In genomic region chr1:70504176-70504820, GRCh38 we compare ENCODE assay signal across 9 cellular contexts.
A peak's percentile ranks its signal among the peaks of the same experiment; 100 is the strongest.
DNase-seq lines count a peak whose midpoint lies in the region; ATAC-seq and TF ChIP-seq lines count a peak whose summit lies in the region.
"Had no signal": no experiment of that assay in that cellular context is flagged by ENCODE, and none has a peak within 500 bp of the region (broad histone marks: within the 10 kb centered on the region; RNA-seq: fewer than 3 reads in every experiment).

No MANE protein-coding gene starts in this region.

- H3K27ac ChIP-seq in right lobe of liver (no peak overlapping the region), esophagus squamous epithelium (no peak overlapping the region)
- H3K27ac ChIP-seq: cardiac muscle cell had no signal

- peak; percentile 97 for ATAC-seq in GM18511 (IDR thresholded peaks at IDR 0.05; ENCODE audit: unreplicated experiment)
- peak; percentile 92 for ATAC-seq in GM21619 (IDR thresholded peaks at IDR 0.05; ENCODE audit: unreplicated experiment)
- ATAC-seq in right lobe of liver, result peak in 3 of 4 donors; percentile 35 to 98 (median 67)

- 40% methylated on average over 3 of the region's 7 CpGs for WGBS in right lobe of liver (ENCODE audit: insufficient coverage, low coverage, low lambda C conversion rate, missing lambda C conversion rate)
- WGBS in esophagus squamous epithelium, 2 donors, result 76 to 81% methylated on average over 7 of the region's 7 CpGs

- no peaks in the 10 kb centered on the region for H3K36me3 ChIP-seq in right lobe of liver
- no peaks in the 10 kb centered on the region for H3K36me3 ChIP-seq in esophagus squamous epithelium
- H3K36me3 ChIP-seq: cardiac muscle cell had no signal

- H3K4me1 ChIP-seq in right lobe of liver, result no peaks in the 10 kb centered on the region
- peaks cover 0 to 7% (median 0%) of the 10 kb centered on the region in 3 donors for H3K4me1 ChIP-seq in esophagus squamous epithelium

- TF ChIP-seq CTCF in right lobe of liver (IDR thresholded peaks at IDR 0.05) (no peak), esophagus squamous epithelium (IDR thresholded peaks at IDR 0.05) (no peak)

- H3K9me3 ChIP-seq in right lobe of liver (no peaks in the 10 kb centered on the region), esophagus squamous epithelium (no peaks in the 10 kb centered on the region)

- H3K27me3 ChIP-seq in right lobe of liver (no peaks in the 10 kb centered on the region), esophagus squamous epithelium (no peaks in the 10 kb centered on the region)
- H3K27me3 ChIP-seq: cardiac muscle cell had no signal

- intact Hi-C loops in right lobe of liver (cut with DNase I), result loop anchor here in 1 of 2 donors (10.0 kb wide), 1 partner anchor 369 kb away; no protein-coding TSS in a partner anchor
- intact Hi-C loops in esophagus squamous epithelium (cut with DNase I), result loop anchor here (5.0 kb wide), 1 partner anchor 377 kb away; no protein-coding TSS in a partner anchor

- H3K4me3 ChIP-seq in right lobe of liver, result no peak overlapping the region
- H3K4me3 ChIP-seq in esophagus squamous epithelium, result no peak overlapping the region
- H3K4me3 ChIP-seq: cardiac muscle cell had no signal

- DNase-seq in HK-2 (ENCODE audit: unreplicated experiment) (peak; percentile 14), right lobe of liver (no peak), GDM1 (lab: John Stamatoyannopoulos, UW) (no peak), SHP77 treated with DMSO at 0.1 percent for 48 hours (lab: John Stamatoyannopoulos, UW) (no peak), esophagus squamous epithelium (lab: John Stamatoyannopoulos, UW) (no peak), RPMI8226 (no peak)

- TF ChIP-seq POLR2A in right lobe of liver (IDR thresholded peaks at IDR 0.05) (no peak), esophagus squamous epithelium (IDR thresholded peaks at IDR 0.05) (no peak)
